Comparison of ENCODE assay signal across 12 cellular contexts in genomic region chr17:57630736-57631135, GRCh38.
"Had no signal": no experiment of that assay in that cellular context is flagged by ENCODE, and none has a peak within 500 bp of the region (broad histone marks: within the 10 kb centered on the region; RNA-seq: fewer than 3 reads in every experiment).

No MANE protein-coding gene starts in this region.

- H3K4me3 Mint-ChIP-seq: T-cell had no signal

- H3K9me3 Mint-ChIP-seq: T-cell had no signal

- DNase-seq: activated CD4-positive, alpha-beta T cell treated with anti-CD3 and anti-CD28 coated beads for 48 hours; activated CD4-positive, CD25-positive, alpha-beta regulatory T cell; activated naive CD4-positive, alpha-beta T cell; midbrain; right cardiac atrium; stimulated activated CD4-positive, alpha-beta T cell treated with anti-CD3 and anti-CD28 coated beads, Interleukin-15, amount 100 ng/mL, for 24 hours; stimulated activated CD4-positive, alpha-beta T cell treated with anti-CD3 and anti-CD28 coated beads, Interleukin-2, amount 100 ng/mL, for 48 hours; T-cell; T-helper 9 cell; thyroid gland had no signal

- ATAC-seq: psoas muscle, right cardiac atrium, SK-N-SH treated with all-trans-retinoic acid at 6 μM for 48 hours, T-cell had no signal

- H3K27me3 Mint-ChIP-seq: T-cell had no signal
